Comparison of ENCODE assay signal across 10 cellular contexts in genomic region chr9:96149881-96150280, GRCh38.
DNase-seq lines count a peak whose midpoint lies in the region; ATAC-seq and TF ChIP-seq lines count a peak whose summit lies in the region.
"Had no signal": no experiment of that assay in that cellular context is flagged by ENCODE, and none has a peak within 500 bp of the region (broad histone marks: within the 10 kb centered on the region; RNA-seq: fewer than 3 reads in every experiment).

No MANE protein-coding gene starts in this region.

- H3K79me2 ChIP-seq in hepatocyte, result no peaks in the 10 kb centered on the region

- no peaks in the 10 kb centered on the region for H4K20me1 ChIP-seq in hepatocyte (ENCODE audit: insufficient read depth, poor library complexity, severe bottlenecking)

- WGBS in hepatocyte (ENCODE audit: low lambda C conversion rate, missing lambda C conversion rate), result 84% methylated on average over 7 of the region's 7 CpGs

- no peak overlapping the region for H3K4me2 ChIP-seq in hepatocyte

- no peaks in the 10 kb centered on the region for H3K27me3 ChIP-seq in effector memory CD4-positive, alpha-beta T cell (replicated peaks; ENCODE audit: control insufficient read depth, insufficient read depth, low read length, poor library complexity, severe bottlenecking)
- H3K27me3 ChIP-seq in hepatocyte, result no peaks in the 10 kb centered on the region

- peaks cover 9% of the 10 kb centered on the region for H3K4me1 ChIP-seq in effector memory CD4-positive, alpha-beta T cell (ENCODE audit: control insufficient read depth, insufficient read depth, low read length, poor library complexity, severe bottlenecking)
- H3K4me1 ChIP-seq in hepatocyte (ENCODE audit: insufficient read depth), result peaks cover 5% of the 10 kb centered on the region

- H3K4me3 Mint-ChIP-seq in activated naive CD4-positive, alpha-beta T cell treated with anti-CD3 and anti-CD28 coated beads for 36 hours, result no peak overlapping the region

- H2AFZ ChIP-seq in hepatocyte, result no peak overlapping the region

- peak overlapping the region; percentile 50 for H3K4me3 ChIP-seq in effector memory CD4-positive, alpha-beta T cell (ENCODE audit: insufficient read depth, low read depth, low read length, poor library complexity, severe bottlenecking)
- no peak overlapping the region for H3K4me3 ChIP-seq in hepatocyte

- no peaks in the 10 kb centered on the region for H3K9me2 ChIP-seq in hepatocyte (replicated peaks; ENCODE audit: insufficient read depth)

- H3K27me3 Mint-ChIP-seq in activated naive CD4-positive, alpha-beta T cell treated with anti-CD3 and anti-CD28 coated beads for 36 hours (ENCODE audit: low read depth), result peaks cover 14% of the 10 kb centered on the region

- no peaks in the 10 kb centered on the region for H3K9me3 ChIP-seq in effector memory CD4-positive, alpha-beta T cell (ENCODE audit: control insufficient read depth, low read length)
- H3K9me3 ChIP-seq in hepatocyte (ENCODE audit: low read depth), result no peaks in the 10 kb centered on the region

- H3K36me3 ChIP-seq in effector memory CD4-positive, alpha-beta T cell (ENCODE audit: control insufficient read depth, insufficient read depth, low read length), result no peaks in the 10 kb centered on the region
- H3K36me3 ChIP-seq in hepatocyte (replicated peaks; ENCODE audit: insufficient read depth, low read depth), result no peaks in the 10 kb centered on the region

- no peak overlapping the region for H3K27ac Mint-ChIP-seq in activated naive CD4-positive, alpha-beta T cell treated with anti-CD3 and anti-CD28 coated beads for 36 hours

- H3K36me3 Mint-ChIP-seq in activated naive CD4-positive, alpha-beta T cell treated with anti-CD3 and anti-CD28 coated beads for 36 hours (ENCODE audit: low read depth), result no peaks in the 10 kb centered on the region

- H3K4me1 Mint-ChIP-seq in activated naive CD4-positive, alpha-beta T cell treated with anti-CD3 and anti-CD28 coated beads for 36 hours (ENCODE audit: low read depth), result peaks cover 23% of the 10 kb centered on the region

- no peak overlapping the region for H3K27ac ChIP-seq in effector memory CD4-positive, alpha-beta T cell (ENCODE audit: insufficient read depth, low read length, poor library complexity, severe bottlenecking)
- no peak overlapping the region for H3K27ac ChIP-seq in hepatocyte

- ATAC-seq in GM18861 (IDR thresholded peaks at IDR 0.05; ENCODE audit: unreplicated experiment) (peak; percentile 7), GM21528 (IDR thresholded peaks at IDR 0.05; ENCODE audit: low FRiP score, unreplicated experiment) (peak; percentile 43), HG03342 (IDR thresholded peaks at IDR 0.05; ENCODE audit: unreplicated experiment) (peak; percentile 43)

- intact Hi-C loops in activated naive CD4-positive, alpha-beta T cell treated with anti-CD3 and anti-CD28 coated beads for 36 hours (cut with micrococcal nuclease), result no loop called here

- TF ChIP-seq CTCF in hepatocyte (IDR thresholded peaks at IDR 0.05; ENCODE audit: poor library complexity), result no peak

- CTCF ChIA-PET in activated naive CD4-positive, alpha-beta T cell treated with anti-CD3 and anti-CD28 coated beads for 36 hours (lab: Charles Lee), result interaction anchor here (1.2 to 2.1 kb wide), 2 partner anchors 69 to 135 kb away, joined by 4 to 5 read pairs; no protein-coding TSS in a partner anchor

- DNase-seq in effector memory CD4-positive, alpha-beta T cell, result no peak
- DNase-seq in hepatocyte (ENCODE audit: low spot score), result no peak
- no peak for DNase-seq in effector CD8-positive, alpha-beta T cell (lab: John Stamatoyannopoulos, UW)
- no peak for DNase-seq in activated naive CD4-positive, alpha-beta T cell treated with anti-CD3 and anti-CD28 coated beads for 36 hours
- no peak for DNase-seq in NCI-H1694 treated with DMSO at 0.1 percent for 48 hours (lab: John Stamatoyannopoulos, UW)
- DNase-seq: cerebellar nuclear complex, GF-D8 had no signal

- H3K9me3 Mint-ChIP-seq in activated naive CD4-positive, alpha-beta T cell treated with anti-CD3 and anti-CD28 coated beads for 36 hours, result no peaks in the 10 kb centered on the region
